ENCODE assay signal across 9 cellular contexts in genomic region chr3:123586131-123586530, GRCh38. TPM values are rescaled to one million over a fixed set of nuclear protein-coding genes. Genes with fewer than 3 reads are reported as not detected.
DNase-seq lines count a peak whose midpoint lies in the region; ATAC-seq and TF ChIP-seq lines count a peak whose summit lies in the region.
"Had no signal": no experiment of that assay in that cellular context is flagged by ENCODE, and none has a peak within 500 bp of the region (broad histone marks: within the 10 kb centered on the region; RNA-seq: fewer than 3 reads in every experiment).

No MANE protein-coding gene starts in this region.

- peaks cover 23% of the 10 kb centered on the region for H3K9me3 Mint-ChIP-seq in activated CD4-positive, alpha-beta memory T cell treated with anti-CD3 and anti-CD28 coated beads, Interleukin-2, amount 10 ng/mL, durations not matched to agents 7 days and 5 days

- H3K4me1 Mint-ChIP-seq in activated CD4-positive, alpha-beta memory T cell treated with anti-CD3 and anti-CD28 coated beads, Interleukin-2, amount 10 ng/mL, durations not matched to agents 7 days and 5 days: peaks cover 27% of the 10 kb centered on the region

- H3K27ac Mint-ChIP-seq in activated CD4-positive, alpha-beta memory T cell treated with anti-CD3 and anti-CD28 coated beads, Interleukin-2, amount 10 ng/mL, durations not matched to agents 7 days and 5 days: no peak overlapping the region
- H3K27ac Mint-ChIP-seq: immature natural killer cell had no signal

- peaks cover 18% of the 10 kb centered on the region for H3K79me2 ChIP-seq in osteoblast (ENCODE audit: insufficient read depth, low read length)

- CTCF ChIA-PET in activated CD4-positive, alpha-beta memory T cell treated with anti-CD3 and anti-CD28 coated beads, Interleukin-2, amount 10 ng/mL, durations not matched to agents 7 days and 5 days (lab: Charles Lee): interaction anchor here (1.2 kb wide), 1 partner anchor 25 kb away, joined by 3 read pairs; no protein-coding TSS in a partner anchor

- peaks cover 4% of the 10 kb centered on the region for H3K9me3 ChIP-seq in osteoblast (ENCODE audit: low read depth, low read length)

- peaks cover 21% of the 10 kb centered on the region for H3K4me1 ChIP-seq in osteoblast (ENCODE audit: insufficient read depth, low read length)

- H2AFZ ChIP-seq in osteoblast (ENCODE audit: low read length): peak overlapping the region; percentile 87

- H3K27me3 Mint-ChIP-seq in activated CD4-positive, alpha-beta memory T cell treated with anti-CD3 and anti-CD28 coated beads, Interleukin-2, amount 10 ng/mL, durations not matched to agents 7 days and 5 days: no peaks in the 10 kb centered on the region

- H3K36me3 Mint-ChIP-seq in activated CD4-positive, alpha-beta memory T cell treated with anti-CD3 and anti-CD28 coated beads, Interleukin-2, amount 10 ng/mL, durations not matched to agents 7 days and 5 days (ENCODE audit: low read depth): peaks cover 42% of the 10 kb centered on the region

- TF ChIP-seq CTCF in osteoblast (IDR thresholded peaks at IDR 0.05; ENCODE audit: extremely low read depth, low read depth, low read length): no peak

- peak overlapping the region; percentile 73 for H3K4me3 ChIP-seq in osteoblast (ENCODE audit: insufficient read depth, low read length)

- peaks cover 8% of the 10 kb centered on the region for H3K36me3 ChIP-seq in osteoblast (ENCODE audit: insufficient read depth, low read length)

- peak overlapping the region; percentile 90 for H3K4me2 ChIP-seq in osteoblast (ENCODE audit: insufficient read depth, low read length)

- no peaks in the 10 kb centered on the region for H3K27me3 ChIP-seq in osteoblast (ENCODE audit: insufficient read depth, low read length)

- H3K27ac ChIP-seq in osteoblast (ENCODE audit: low read depth, low read length): peak overlapping the region; percentile 82

- ATAC-seq in GM18505 (IDR thresholded peaks at IDR 0.05; ENCODE audit: unreplicated experiment): no peak

- H3K4me3 Mint-ChIP-seq in activated CD4-positive, alpha-beta memory T cell treated with anti-CD3 and anti-CD28 coated beads, Interleukin-2, amount 10 ng/mL, durations not matched to agents 7 days and 5 days: no peak overlapping the region

- DNase-seq in A172 (ENCODE audit: low spot score) (peak; percentile 66), HCEC 1CT (peak; percentile 36), NCI-H460 (ENCODE audit: extremely low read depth, low read depth) (peak; percentile 30), fibroblast of gingiva (ENCODE audit: low read depth) (peak; percentile 16), osteoblast (ENCODE audit: insufficient read length, low spot score, missing footprints) (peak; percentile 66)
- peak; percentile 36 for DNase-seq in activated CD4-positive, alpha-beta memory T cell treated with anti-CD3 and anti-CD28 coated beads, Interleukin-2, amount 10 ng/mL, durations not matched to agents 7 days and 5 days
- no peak for DNase-seq in effector CD4-positive, alpha-beta T cell

- TF ChIP-seq POLR2A in GM18505 (IDR thresholded peaks at IDR 0.05; ENCODE audit: borderline replicate concordance, extremely low read depth, insufficient read depth, insufficient read length): no peak

- POLR2A ChIA-PET in activated CD4-positive, alpha-beta memory T cell treated with anti-CD3 and anti-CD28 coated beads, Interleukin-2, amount 10 ng/mL, durations not matched to agents 7 days and 5 days (lab: Charles Lee): interaction anchor here (3.2 kb wide), 1 partner anchor 10 kb away, joined by 11 read pairs; no protein-coding TSS in a partner anchor

- H4K20me1 ChIP-seq in osteoblast (ENCODE audit: insufficient read depth, low read length): no peaks in the 10 kb centered on the region

RNA-seq across cellular contexts. Expression of gene HACD2, which starts 1.3 kb away (rescaled TPM):
- 44.0 and 45.3 TPM in 2 replicates for total RNA-seq in A172 (2014; rRNA removed; shearing (Covaris generic))
- 21.3 and 25.4 TPM in 2 replicates for total RNA-seq in NCI-H460 (2014; rRNA removed; shearing (Covaris generic))
- polyA plus RNA-seq in NCI-H460 (2014; cell fraction: nucleus; rRNA removed): 14.4 and 24.6 TPM in 2 replicates
- 10 to 100 TPM; 21.0 to 23.2 TPM for total RNA-seq in activated CD4-positive, alpha-beta memory T cell treated with anti-CD3 and anti-CD28 coated beads, Interleukin-2, amount 10 ng/mL, durations not matched to agents 7 days and 5 days
- 22.7 and 27.5 TPM in 2 replicates for total RNA-seq in osteoblast
